ENCODE assay signal across 18 cellular contexts in genomic region chr15:90501898-90502297, GRCh38. TPM values are rescaled to one million over a fixed set of nuclear protein-coding genes. Genes with fewer than 3 reads are reported as not detected.
DNase-seq lines count a peak whose midpoint lies in the region; ATAC-seq and TF ChIP-seq lines count a peak whose summit lies in the region.
"Had no signal": no experiment of that assay in that cellular context is flagged by ENCODE, and none has a peak within 500 bp of the region (broad histone marks: within the 10 kb centered on the region; RNA-seq: fewer than 3 reads in every experiment).

No MANE protein-coding gene starts in this region.

- CTCF ChIA-PET in activated CD4-positive, alpha-beta T cell treated with anti-CD3 and anti-CD28 coated beads for 36 hours (lab: Charles Lee) = interaction anchor here (0.7 kb wide), 1 partner anchor 433 kb away, joined by 3 read pairs; the partner anchor contains the start of gene UNC45A
- CTCF ChIA-PET in MCF 10A (lab: Yijun Ruan, JAX) = no interaction called here
- CTCF ChIA-PET in WTC11 (lab: Charles Lee) = no interaction called here

- no peak for ATAC-seq in activated CD4-positive, alpha-beta T cell treated with anti-CD3 and anti-CD28 coated beads for 36 hours
- no peak for ATAC-seq in WTC11
- peak; percentile 58 for ATAC-seq in stimulated activated memory B cell treated with anti-CD40 and anti-IgM and Interleukin-4, amounts not matched to agents 10 μg/mL and 1 μg/mL and 100 μg/mL, for 72 hours
- no peak for ATAC-seq in HG03196 (IDR thresholded peaks at IDR 0.05; ENCODE audit: unreplicated experiment)
- ATAC-seq: A549, HCT116 had no signal

- POLR2A ChIA-PET in activated CD4-positive, alpha-beta T cell treated with anti-CD3 and anti-CD28 coated beads for 36 hours (lab: Charles Lee) = no interaction called here
- POLR2A ChIA-PET in MCF 10A (lab: Yijun Ruan, JAX) = no interaction called here
- POLR2A ChIA-PET in WTC11 (lab: Charles Lee) = interaction anchor here (0.5 kb wide), 1 partner anchor 10 kb away, joined by 3 read pairs; no protein-coding TSS in a partner anchor

- no peaks in the 10 kb centered on the region for H3K4me1 Mint-ChIP-seq in activated CD4-positive, alpha-beta T cell treated with anti-CD3 and anti-CD28 coated beads for 36 hours
- peaks cover 5% of the 10 kb centered on the region for H3K4me1 Mint-ChIP-seq in activated CD4-positive, alpha-beta T cell treated with anti-CD3 and anti-CD28 coated beads, Interleukin-2, amount 10 ng/mL, durations not matched to agents 24 days and 14 days
- H3K4me1 Mint-ChIP-seq in MCF 10A (ENCODE audit: insufficient read depth, unreplicated experiment) = no peaks in the 10 kb centered on the region
- no peaks in the 10 kb centered on the region; the same call in 1 of the 2 replicates for H3K4me1 Mint-ChIP-seq in WTC11
- H3K4me1 Mint-ChIP-seq in stimulated activated memory B cell treated with anti-CD40 and anti-IgM and Interleukin-4, amounts not matched to agents 10 μg/mL and 1 μg/mL and 100 μg/mL, for 72 hours = no peaks in the 10 kb centered on the region

- no peaks in the 10 kb centered on the region for H3K9me3 ChIP-seq in breast epithelium
- H3K9me3 ChIP-seq: A549, Caco-2 had no signal

- H3K27me3 Mint-ChIP-seq in activated CD4-positive, alpha-beta T cell treated with anti-CD3 and anti-CD28 coated beads for 36 hours = no peaks in the 10 kb centered on the region
- no peaks in the 10 kb centered on the region for H3K27me3 Mint-ChIP-seq in activated CD4-positive, alpha-beta T cell treated with anti-CD3 and anti-CD28 coated beads, Interleukin-2, amount 10 ng/mL, durations not matched to agents 24 days and 14 days
- H3K27me3 Mint-ChIP-seq in MCF 10A (ENCODE audit: insufficient read depth, unreplicated experiment) (no peaks in the 10 kb centered on the region), WTC11 (ENCODE audit: low read depth) (no peaks in the 10 kb centered on the region)
- H3K27me3 Mint-ChIP-seq in stimulated activated memory B cell treated with anti-CD40 and anti-IgM and Interleukin-4, amounts not matched to agents 10 μg/mL and 1 μg/mL and 100 μg/mL, for 72 hours = no peaks in the 10 kb centered on the region
- H3K27me3 Mint-ChIP-seq: CD4-positive, alpha-beta T cell had no signal

- BruUV-seq in MCF 10A (replicated peaks; lab: Mats Ljungman, UMichigan) = no TSS peak

- peaks cover 10% of the 10 kb centered on the region for H3K36me3 ChIP-seq in breast epithelium

- intact Hi-C loops in activated CD4-positive, alpha-beta T cell treated with anti-CD3 and anti-CD28 coated beads for 36 hours (cut with DNase I, micrococcal nuclease) = no loop called here
- intact Hi-C loops in activated CD4-positive, alpha-beta T cell treated with anti-CD3 and anti-CD28 coated beads, Interleukin-2, amount 10 ng/mL, durations not matched to agents 24 days and 14 days (cut with micrococcal nuclease) = no loop called here
- intact Hi-C loops in MCF 10A (cut with micrococcal nuclease) = no loop called here
- intact Hi-C loops in breast epithelium (cut with DNase I; ENCODE audit: low total_unique reads) = no loop called here

- no peaks in the 10 kb centered on the region for H3K9me3 Mint-ChIP-seq in activated CD4-positive, alpha-beta T cell treated with anti-CD3 and anti-CD28 coated beads for 36 hours (ENCODE audit: low read depth)
- H3K9me3 Mint-ChIP-seq in activated CD4-positive, alpha-beta T cell treated with anti-CD3 and anti-CD28 coated beads, Interleukin-2, amount 10 ng/mL, durations not matched to agents 24 days and 14 days = no peaks in the 10 kb centered on the region
- H3K9me3 Mint-ChIP-seq in MCF 10A (ENCODE audit: unreplicated experiment) (no peaks in the 10 kb centered on the region), WTC11 (no peaks in the 10 kb centered on the region)
- no peaks in the 10 kb centered on the region for H3K9me3 Mint-ChIP-seq in stimulated activated memory B cell treated with anti-CD40 and anti-IgM and Interleukin-4, amounts not matched to agents 10 μg/mL and 1 μg/mL and 100 μg/mL, for 72 hours
- H3K9me3 Mint-ChIP-seq: CD4-positive, alpha-beta T cell; HFFc6 had no signal

- no peak overlapping the region for H3K27ac ChIP-seq in breast epithelium
- H3K27ac ChIP-seq: 22Rv1, A549, C4-2B, GM23248 had no signal

- no peak overlapping the region for H3K4me3 ChIP-seq in breast epithelium
- H3K4me3 ChIP-seq: A549, GM23248 had no signal

- H3K27me3 ChIP-seq in breast epithelium = no peaks in the 10 kb centered on the region

- TF ChIP-seq POLR2A in breast epithelium (IDR thresholded peaks at IDR 0.05) = no peak

- H3K27ac Mint-ChIP-seq in activated CD4-positive, alpha-beta T cell treated with anti-CD3 and anti-CD28 coated beads for 36 hours = peak overlapping the region; percentile 3
- H3K27ac Mint-ChIP-seq in activated CD4-positive, alpha-beta T cell treated with anti-CD3 and anti-CD28 coated beads, Interleukin-2, amount 10 ng/mL, durations not matched to agents 24 days and 14 days = no peak overlapping the region
- peak overlapping the region; percentile 48 for H3K27ac Mint-ChIP-seq in MCF 10A (ENCODE audit: low read depth, unreplicated experiment)
- peak overlapping the region; percentile 61; the same call in 1 of the 2 replicates for H3K27ac Mint-ChIP-seq in WTC11
- H3K27ac Mint-ChIP-seq in stimulated activated memory B cell treated with anti-CD40 and anti-IgM and Interleukin-4, amounts not matched to agents 10 μg/mL and 1 μg/mL and 100 μg/mL, for 72 hours = no peak overlapping the region
- H3K27ac Mint-ChIP-seq: CD4-positive, alpha-beta T cell; HFFc6 had no signal

- no peak for TF ChIP-seq CTCF in MCF 10A (IDR thresholded peaks at IDR 0.05; ENCODE audit: unreplicated experiment)
- no peak for TF ChIP-seq CTCF in breast epithelium (IDR thresholded peaks at IDR 0.05)
- TF ChIP-seq CTCF in WTC11 (IDR thresholded peaks at IDR 0.05) = no peak

- H3K4me3 Mint-ChIP-seq in activated CD4-positive, alpha-beta T cell treated with anti-CD3 and anti-CD28 coated beads for 36 hours = no peak overlapping the region
- no peak overlapping the region for H3K4me3 Mint-ChIP-seq in activated CD4-positive, alpha-beta T cell treated with anti-CD3 and anti-CD28 coated beads, Interleukin-2, amount 10 ng/mL, durations not matched to agents 24 days and 14 days
- H3K4me3 Mint-ChIP-seq in MCF 10A (ENCODE audit: unreplicated experiment) = no peak overlapping the region
- H3K4me3 Mint-ChIP-seq in WTC11 = no peak overlapping the region
- no peak overlapping the region for H3K4me3 Mint-ChIP-seq in stimulated activated memory B cell treated with anti-CD40 and anti-IgM and Interleukin-4, amounts not matched to agents 10 μg/mL and 1 μg/mL and 100 μg/mL, for 72 hours
- H3K4me3 Mint-ChIP-seq: CD4-positive, alpha-beta T cell; HFFc6 had no signal

- peaks cover 31% of the 10 kb centered on the region for H3K36me3 Mint-ChIP-seq in activated CD4-positive, alpha-beta T cell treated with anti-CD3 and anti-CD28 coated beads for 36 hours (ENCODE audit: low read depth)
- peaks cover 46% of the 10 kb centered on the region for H3K36me3 Mint-ChIP-seq in activated CD4-positive, alpha-beta T cell treated with anti-CD3 and anti-CD28 coated beads, Interleukin-2, amount 10 ng/mL, durations not matched to agents 24 days and 14 days (ENCODE audit: low read depth)
- H3K36me3 Mint-ChIP-seq in MCF 10A (ENCODE audit: insufficient read depth, unreplicated experiment) = peaks cover 76% of the 10 kb centered on the region
- peaks cover 28% of the 10 kb centered on the region for H3K36me3 Mint-ChIP-seq in WTC11
- H3K36me3 Mint-ChIP-seq in stimulated activated memory B cell treated with anti-CD40 and anti-IgM and Interleukin-4, amounts not matched to agents 10 μg/mL and 1 μg/mL and 100 μg/mL, for 72 hours = peaks cover 45% of the 10 kb centered on the region

- no peaks in the 10 kb centered on the region for H3K4me1 ChIP-seq in breast epithelium
- H3K4me1 ChIP-seq: A549, Caco-2 had no signal

- DNase-seq in activated CD4-positive, alpha-beta T cell treated with anti-CD3 and anti-CD28 coated beads for 36 hours = no peak
- no peak for DNase-seq in activated CD4-positive, alpha-beta T cell treated with anti-CD3 and anti-CD28 coated beads, Interleukin-2, amount 10 ng/mL, durations not matched to agents 24 days and 14 days
- DNase-seq in MCF 10A (ENCODE audit: unreplicated experiment) = no peak
- no peak for DNase-seq in breast epithelium (ENCODE audit: low spot score in 2 of 2)
- no peak for DNase-seq in WTC11 (ENCODE audit: low spot score)
- no peak for DNase-seq in LoVo (ENCODE audit: low spot score)
- DNase-seq: AML-193; Caco-2; CD4-positive, alpha-beta T cell; GM23248; H7; HFFc6 had no signal

TF ChIP-seq in WTC11, 78 proteins besides CTCF, POLR2A, EP300 and RAD21 (continues in another document):
- TF ChIP-seq E2F4 (CRISPR knock-in tag; IDR thresholded peaks at IDR 0.05; ENCODE audit: borderline replicate concordance, low read depth) (no peak), PREB (CRISPR knock-in tag; IDR thresholded peaks at IDR 0.05; ENCODE audit: borderline replicate concordance) (no peak)

RNA-seq across cellular contexts. Expression of gene CRTC3, which starts 27.8 kb away (rescaled TPM):
- total RNA-seq in activated CD4-positive, alpha-beta T cell treated with anti-CD3 and anti-CD28 coated beads for 36 hours = 10 to 100 TPM; 32.4 to 36.2 TPM
- 48.8 and 54.2 TPM in 2 replicates for total RNA-seq in activated CD4-positive, alpha-beta T cell treated with anti-CD3 and anti-CD28 coated beads, Interleukin-2, amount 10 ng/mL, durations not matched to agents 24 days and 14 days
- total RNA-seq in MCF 10A (2022) (22.6 and 25.9 TPM in 2 replicates), breast epithelium (10 to 100 TPM; 29.4 to 40.6 (median 36.2) TPM), WTC11 (2021) (7.4 to 8.4 TPM (median 7.9 TPM) in 3 replicates)

Comparison
In these comparisons a context has a peak if more than half of its experiments do, and no peak if none do; other contexts are left out.
1. H3K27ac Mint-ChIP-seq: peak in activated CD4-positive, alpha-beta T cell treated with anti-CD3 and anti-CD28 coated beads for 36 hours (single experiment), MCF 10A (single experiment) and WTC11 (single experiment); none in activated CD4-positive, alpha-beta T cell treated with anti-CD3 and anti-CD28 coated beads, Interleukin-2, amount 10 ng/mL, durations not matched to agents 24 days and 14 days (single experiment) and stimulated activated memory B cell treated with anti-CD40 and anti-IgM and Interleukin-4, amounts not matched to agents 10 μg/mL and 1 μg/mL and 100 μg/mL, for 72 hours (single experiment).